22 cellular contexts compared by ENCODE assay signal in genomic region chr19:2500861-2501260, GRCh38. TPM values are rescaled to one million over a fixed set of nuclear protein-coding genes. Genes with fewer than 3 reads are reported as not detected.
DNase-seq lines count a peak whose midpoint lies in the region; ATAC-seq and TF ChIP-seq lines count a peak whose summit lies in the region.
"Had no signal": no experiment of that assay in that cellular context is flagged by ENCODE, and none has a peak within 500 bp of the region (broad histone marks: within the 10 kb centered on the region; RNA-seq: fewer than 3 reads in every experiment).

No MANE protein-coding gene starts in this region.

- WGBS in IMR-90 (ENCODE audit: extremely low coverage in 2 of 2, insufficient read length in 1 of 2), 2 experiments, result 71% methylated on average over 12 of the region's 12 CpGs; no CpG with 5 or more reads in 1 of the 2 experiments
- 61 to 79% methylated on average over 12 of the region's 12 CpGs for WGBS in lung, 2 donors
- 56 to 57% methylated on average over 11 to 12 of the region's 12 CpGs for WGBS in thyroid gland, 2 donors
- WGBS in right lobe of liver (ENCODE audit: insufficient coverage, low coverage, low lambda C conversion rate, missing lambda C conversion rate), result 72% methylated on average over 10 of the region's 12 CpGs

- H2AK5ac ChIP-seq in IMR-90 (ENCODE audit: low read depth, low read length), result 0 out of 2 replicates have a peak overlapping the region, but pooled peaks have one; percentile 27

- no peak overlapping the region for H2AFZ ChIP-seq in IMR-90 (replicated peaks; ENCODE audit: low read length, poor library complexity)

- H3K4ac ChIP-seq in IMR-90 (ENCODE audit: low read depth, low read length), result no peak overlapping the region

- no peak overlapping the region for H3K9ac ChIP-seq in IMR-90 (ENCODE audit: low read depth, low read length)

- dilution Hi-C loops in IMR-90 (cut with HindIII; ENCODE audit: low sequenced_read_pairs, unreplicated experiment), result no loop called here

- H4K20me1 ChIP-seq in IMR-90 (ENCODE audit: insufficient read depth, low read length), result no peaks in the 10 kb centered on the region

- peaks cover 0 to 5% of the 10 kb centered on the region in 2 experiments; a peak in 1 of 4 replicates for H3K79me1 ChIP-seq in IMR-90 (ENCODE audit: low read depth in 1 of 2, low read length in 2 of 2)

- H2BK5ac ChIP-seq in IMR-90 (ENCODE audit: low read depth, low read length, poor library complexity, severe bottlenecking), result no peak overlapping the region

- H4K8ac ChIP-seq in IMR-90 (ENCODE audit: low read depth in 2 of 2, low read length in 2 of 2), result no peak overlapping the region

- no peak overlapping the region for H3K23ac ChIP-seq in IMR-90 (ENCODE audit: low read depth, low read length)

- no peak for TF ChIP-seq CTCF in IMR-90 (conservative IDR thresholded peaks at IDR 0.05; ENCODE audit: low read depth, low read length)
- TF ChIP-seq CTCF in WERI-Rb-1 (IDR thresholded peaks at IDR 0.05; ENCODE audit: low read depth, low read length), result no peak
- TF ChIP-seq CTCF in lung (IDR thresholded peaks at IDR 0.05; ENCODE audit: control extremely low read depth, extremely low read depth), result no peak
- no peak for TF ChIP-seq CTCF in thyroid gland (IDR thresholded peaks at IDR 0.05)
- no peak for TF ChIP-seq CTCF in right lobe of liver (IDR thresholded peaks at IDR 0.05)

- TF ChIP-seq POLR2A in IMR-90 (IDR thresholded peaks at IDR 0.05; ENCODE audit: low read depth, low read length) (no peak), thyroid gland (IDR thresholded peaks at IDR 0.05) (no peak), right lobe of liver (IDR thresholded peaks at IDR 0.05) (no peak)

- H3K36me3 ChIP-seq in IMR-90 (ENCODE audit: control insufficient read depth, insufficient read depth, low read length) (no peaks in the 10 kb centered on the region), WERI-Rb-1 (no peaks in the 10 kb centered on the region), lung (ENCODE audit: control insufficient read depth in 2 of 2, insufficient read depth in 2 of 2, low read length in 2 of 2) (no peaks in the 10 kb centered on the region), thyroid gland (no peaks in the 10 kb centered on the region), right lobe of liver (no peaks in the 10 kb centered on the region)
- H3K36me3 ChIP-seq: breast epithelium, ovary had no signal

- H3K27me3 ChIP-seq in IMR-90 (ENCODE audit: control insufficient read depth, insufficient read depth, low read length) (no peaks in the 10 kb centered on the region), WERI-Rb-1 (ENCODE audit: insufficient read depth, low read depth, severe bottlenecking) (no peaks in the 10 kb centered on the region), lung (ENCODE audit: control insufficient read depth, insufficient read depth) (no peaks in the 10 kb centered on the region), thyroid gland (no peaks in the 10 kb centered on the region), right lobe of liver (no peaks in the 10 kb centered on the region)
- H3K27me3 ChIP-seq: breast epithelium, ovary had no signal

- no peak overlapping the region for H2BK15ac ChIP-seq in IMR-90 (ENCODE audit: low read depth, low read length)

- POLR2A ChIA-PET in IMR-90 (lab: Charles Lee; ENCODE audit: unreplicated experiment), result no interaction called here

- H3K4me2 ChIP-seq in IMR-90 (ENCODE audit: low read depth, low read length), result no peak overlapping the region

- no peak overlapping the region for H3K56ac ChIP-seq in IMR-90 (ENCODE audit: extremely low read depth, insufficient read depth, low read length)

- no peak overlapping the region for H2AK9ac ChIP-seq in IMR-90 (replicated peaks; ENCODE audit: low read depth, low read length, poor library complexity)

- ATAC-seq in IMR-90 (ENCODE audit: low read depth) (no peak), lung (ENCODE audit: insufficient read depth, low FRiP score) (no peak), GM19467 (IDR thresholded peaks at IDR 0.05; ENCODE audit: unreplicated experiment) (no peak), HG02885 (IDR thresholded peaks at IDR 0.05; ENCODE audit: poor library complexity, unreplicated experiment) (no peak), right lobe of liver (no peak)
- ATAC-seq: activated naive CD8-positive, alpha-beta T cell treated with anti-CD3 and anti-CD28 coated beads, Interleukin-2, amount 50 U/mL, for 24 hours; CD8-positive, alpha-beta T cell; naive thymus-derived CD4-positive, alpha-beta T cell had no signal

- CTCF ChIA-PET in IMR-90 (lab: Yijun Ruan, JAX), result no interaction called here

- H4K5ac ChIP-seq in IMR-90 (ENCODE audit: low read depth, low read length), result no peak overlapping the region

- in situ Hi-C loops in IMR-90 (cut with MboI; ENCODE audit: low sequenced_read_pairs), result no loop called here

- 0 out of 2 replicates have a peak overlapping the region, but pooled peaks have one; percentile 14 for H4K91ac ChIP-seq in IMR-90 (ENCODE audit: insufficient read depth, low read depth, low read length)

- no peak for DNase-seq in IMR-90
- DNase-seq in WERI-Rb-1, result peak; percentile 94
- DNase-seq in lung (ENCODE audit: low spot score), result peak; percentile 47
- peak; percentile 27 to 51 for DNase-seq in thyroid gland
- DNase-seq in NCI-H2196 treated with DMSO at 0.1 percent for 48 hours (lab: John Stamatoyannopoulos, UW; ENCODE audit: unreplicated experiment), result no peak
- no peak for DNase-seq in right lobe of liver
- DNase-seq: activated effector memory CD4-positive, alpha-beta T cell treated with anti-CD3 and anti-CD28 coated beads, Interleukin-2, amount 50 U/mL, for 16 hours; activated naive CD8-positive, alpha-beta T cell treated with anti-CD3 and anti-CD28 coated beads, Interleukin-2, amount 50 U/mL, for 24 hours; CD8-positive, alpha-beta T cell; DMS79 treated with DMSO at 0.1 percent for 48 hours; foreskin melanocyte; islet precursor cell; mesenchymal stem cell; naive thymus-derived CD4-positive, alpha-beta T cell; NCI-H2107; NCI-H526 treated with DMSO at 0.1 percent for 48 hours; ovary; stimulated activated CD4-positive, alpha-beta T cell treated with anti-CD3 and anti-CD28 coated beads, Interleukin-4, amount 100 ng/mL, for 1 hour had no signal

- no peaks in the 10 kb centered on the region for H3K9me3 ChIP-seq in IMR-90 (ENCODE audit: control insufficient read depth, insufficient read depth, low read length)
- H3K9me3 ChIP-seq in WERI-Rb-1 (ENCODE audit: severe bottlenecking), result no peaks in the 10 kb centered on the region
- H3K9me3 ChIP-seq in lung (ENCODE audit: control insufficient read depth in 2 of 2, insufficient read depth in 1 of 2, low read length in 1 of 2), result no peaks in the 10 kb centered on the region
- no peaks in the 10 kb centered on the region for H3K9me3 ChIP-seq in thyroid gland
- H3K9me3 ChIP-seq in right lobe of liver, result no peaks in the 10 kb centered on the region
- H3K9me3 ChIP-seq: breast epithelium, ovary had no signal

- H3K9me1 ChIP-seq in IMR-90 (ENCODE audit: insufficient read depth, low read length), result peaks cover 8% of the 10 kb centered on the region; the same call in 1 of the 2 replicates

- no peak overlapping the region for H3K27ac ChIP-seq in IMR-90 (ENCODE audit: insufficient read depth, low read length)
- peak overlapping the region; percentile 72 for H3K27ac ChIP-seq in WERI-Rb-1
- no peak overlapping the region for H3K27ac ChIP-seq in lung (ENCODE audit: low read depth in 1 of 2, low read length in 1 of 2)
- no peak overlapping the region for H3K27ac ChIP-seq in thyroid gland
- H3K27ac ChIP-seq in right lobe of liver, result no peak overlapping the region
- H3K27ac ChIP-seq: ovary had no signal

- no peak overlapping the region for H3K4me3 ChIP-seq in IMR-90 (ENCODE audit: insufficient read depth, low read depth, low read length)
- peak overlapping the region; percentile 34 for H3K4me3 ChIP-seq in WERI-Rb-1 (ENCODE audit: low read depth, low read length)
- H3K4me3 ChIP-seq in lung, result no peak overlapping the region
- H3K4me3 ChIP-seq in thyroid gland (replicated peaks in 1 of 3), result no peak overlapping the region
- H3K4me3 ChIP-seq in right lobe of liver, result no peak overlapping the region
- H3K4me3 ChIP-seq: breast epithelium, ovary, skin epidermis had no signal

- no peak for TF ChIP-seq RAD21 in IMR-90 (IDR thresholded peaks at IDR 0.05; ENCODE audit: low read length)

- H2BK20ac ChIP-seq in IMR-90 (ENCODE audit: low read depth, low read length), result no peak overlapping the region

- no peak overlapping the region for H2BK120ac ChIP-seq in IMR-90 (ENCODE audit: low read depth, low read length)

- no peak overlapping the region for H3K14ac ChIP-seq in IMR-90 (replicated peaks; ENCODE audit: low read depth, low read length)

- peaks cover 13% of the 10 kb centered on the region for H3K4me1 ChIP-seq in IMR-90 (ENCODE audit: control insufficient read depth, insufficient read depth, low read length)
- peaks cover 0 to 11% of the 10 kb centered on the region in 2 donors for H3K4me1 ChIP-seq in lung (ENCODE audit: control insufficient read depth in 2 of 2, insufficient read depth in 2 of 2, low read length in 2 of 2)
- H3K4me1 ChIP-seq in thyroid gland, result peaks cover 7 to 18% of the 10 kb centered on the region in 2 donors
- H3K4me1 ChIP-seq in right lobe of liver, result peaks cover 0 to 4% (median 2%) of the 10 kb centered on the region in 4 donors

- no TSS peak for BruUV-seq in IMR-90 (replicated peaks; lab: Mats Ljungman, UMichigan)

- H3K18ac ChIP-seq in IMR-90 (ENCODE audit: low read depth, low read length), result no peak overlapping the region

- intact Hi-C loops in IMR-90 (cut with micrococcal nuclease), result no loop called here
- intact Hi-C loops in thyroid gland (cut with DNase I), result no loop called here
- intact Hi-C loops in right lobe of liver (cut with DNase I), result no loop called here

RNA-seq across cellular contexts. Expression of gene GADD45B, which starts 24.9 kb away (rescaled TPM):
- total RNA-seq in IMR-90 (2012; rRNA removed) (28.1 and 30.1 TPM in 2 replicates), lung (10 to 100 TPM; 81.0 to 92.7 TPM), thyroid gland (100 to 1,000 TPM; 148 to 250 (median 195) TPM), right lobe of liver (100 to 1,000 TPM in 4 of 6 experiments, 10 to 100 TPM in 2; 39.0 to 176 (median 127) TPM)
- polyA plus RNA-seq in IMR-90 (2012; rRNA removed) (84.0 and 106 TPM in 2 replicates), lung (100 to 1,000 TPM in 1 of 2 donors, 10 to 100 TPM in 1; 92.4 to 405 TPM)
- 70.3 and 87.0 TPM in 2 replicates for polyA plus RNA-seq in IMR-90 (2012; cell fraction: cytosol; rRNA removed)
- 301 and 400 TPM in 2 replicates for polyA plus RNA-seq in IMR-90 (2012; cell fraction: nucleus; rRNA removed; ENCODE audit: low replicate concordance)

RNA-seq across cellular contexts. Expression of gene LMNB2, which starts 44.1 kb away (rescaled TPM):
- total RNA-seq in IMR-90 (2012; rRNA removed) (104 and 108 TPM in 2 replicates), lung (10 to 100 TPM; 19.1 to 42.9 TPM), thyroid gland (10 to 100 TPM; 14.4 to 34.6 (median 27.6) TPM), right lobe of liver (10 to 100 TPM in 1 of 6 experiments, 1 to 10 TPM in 5; 4.6 to 11.6 (median 7.1) TPM)
- polyA plus RNA-seq in IMR-90 (2012; rRNA removed) (106 and 117 TPM in 2 replicates), lung (10 to 100 TPM; 19.7 to 37.0 TPM)
- 57.0 and 66.3 TPM in 2 replicates for polyA plus RNA-seq in IMR-90 (2012; cell fraction: cytosol; rRNA removed)
- 88.6 and 109 TPM in 2 replicates for polyA plus RNA-seq in IMR-90 (2012; cell fraction: nucleus; rRNA removed; ENCODE audit: low replicate concordance)

Comparison
In these comparisons a context has a peak if more than half of its experiments do, and no peak if none do; other contexts are left out.
1. DNase-seq: peak in WERI-Rb-1 (single experiment), lung (single experiment) and thyroid gland (2 of 2); none in IMR-90 (single experiment), NCI-H2196 treated with DMSO at 0.1 percent for 48 hours (single experiment) and right lobe of liver (0 of 3).